Comparison of ENCODE assay signal across 22 cellular contexts in genomic region chr11:58596621-58597020, GRCh38. TPM values are rescaled to one million over a fixed set of nuclear protein-coding genes. Genes with fewer than 3 reads are reported as not detected.
A peak's percentile ranks its signal among the peaks of the same experiment; 100 is the strongest.
DNase-seq lines count a peak whose midpoint lies in the region; ATAC-seq and TF ChIP-seq lines count a peak whose summit lies in the region.
"Had no signal": no experiment of that assay in that cellular context is flagged by ENCODE, and none has a peak within 500 bp of the region (broad histone marks: within the 10 kb centered on the region; RNA-seq: fewer than 3 reads in every experiment).

No MANE protein-coding gene starts in this region.

- DNase-seq in T-helper 1 cell (no peak), foreskin fibroblast (peak; percentile 25 to 69), NCI-H526 (lab: John Stamatoyannopoulos, UW) (no peak), HT-29 (ENCODE audit: low spot score) (no peak), T-helper 9 cell (no peak)
- DNase-seq in CD4-positive, alpha-beta memory T cell, result no peak
- DNase-seq in activated CD8-positive, alpha-beta T cell treated with anti-CD3 and anti-CD28 coated beads, Interleukin-2, amount 10 ng/mL, durations not matched to agents 7 days and 5 days, result no peak
- DNase-seq: activated CD4-positive, alpha-beta T cell treated with anti-CD3 and anti-CD28 coated beads for 1 hour; activated CD8-positive, alpha-beta memory T cell treated with anti-CD3 and anti-CD28 coated beads, Interleukin-2, amount 50 U/mL, for 4 hours; body of pancreas; heart right ventricle; midbrain; NCI-H1417 treated with DMSO at 0.1 percent for 48 hours; NCI-H2171; NCI-H524 treated with DMSO at 0.1 percent for 48 hours; small intestine; stimulated activated CD4-positive, alpha-beta T cell treated with anti-CD3 and anti-CD28 coated beads, Interleukin-2, amount 100 ng/mL, for 48 hours had no signal

- no peak for TF ChIP-seq CTCF in foreskin fibroblast (IDR thresholded peaks at IDR 0.05; ENCODE audit: low read depth, low read length)

- H3K4me3 Mint-ChIP-seq in T-helper 1 cell treated with Interleukin-12 subunit alpha and Interleukin-12 subunit beta and Interleukin-4 antibody, amounts not matched to agents 30 μg/mL and 1 μg/mL, for 36 hours, result no peak overlapping the region
- H3K4me3 Mint-ChIP-seq in CD4-positive, alpha-beta memory T cell, result peak overlapping the region in 2 of 8 donors; percentile 32 to 61
- no peak overlapping the region for H3K4me3 Mint-ChIP-seq in activated CD8-positive, alpha-beta T cell treated with anti-CD3 and anti-CD28 coated beads, Interleukin-2, amount 10 ng/mL, durations not matched to agents 7 days and 5 days

- CTCF ChIA-PET in CD4-positive, alpha-beta memory T cell (lab: Charles Lee; ENCODE audit: partially characterized antibody), result interaction anchor here (1.9 kb wide), 1 partner anchor 56 kb away, joined by 4 read pairs; no protein-coding TSS in a partner anchor
- CTCF ChIA-PET in activated CD8-positive, alpha-beta T cell treated with anti-CD3 and anti-CD28 coated beads, Interleukin-2, amount 10 ng/mL, durations not matched to agents 7 days and 5 days (lab: Charles Lee), result interaction anchor here (0.9 to 3.0 kb wide), 6 partner anchors 10 to 33 kb away, joined by 3 to 16 read pairs (median 6); no protein-coding TSS in a partner anchor

- H3K36me3 ChIP-seq in CD4-positive, alpha-beta memory T cell (ENCODE audit: insufficient read depth, low read length), result no peaks in the 10 kb centered on the region

- H3K4me1 ChIP-seq in CD4-positive, alpha-beta memory T cell (ENCODE audit: insufficient read depth, low read length), result peaks cover 63% of the 10 kb centered on the region

- no peak overlapping the region for H3K27ac ChIP-seq in CD4-positive, alpha-beta memory T cell (ENCODE audit: low read depth, low read length)
- H3K27ac ChIP-seq: 22Rv1, body of pancreas, heart right ventricle, RWPE1 had no signal

- H3K4me3 ChIP-seq in CD4-positive, alpha-beta memory T cell (ENCODE audit: low read length in 2 of 2), result no peak overlapping the region
- H3K4me3 ChIP-seq in foreskin fibroblast (ENCODE audit: low read depth in 1 of 2, low read length in 2 of 2), result no peak overlapping the region
- H3K4me3 ChIP-seq: body of pancreas, heart right ventricle had no signal

- H3K4me1 Mint-ChIP-seq in T-helper 1 cell treated with Interleukin-12 subunit alpha and Interleukin-12 subunit beta and Interleukin-4 antibody, amounts not matched to agents 30 μg/mL and 1 μg/mL, for 36 hours (ENCODE audit: low read depth), result peaks cover 55% of the 10 kb centered on the region
- peaks cover 56 to 92% (median 72%) of the 10 kb centered on the region in 4 donors for H3K4me1 Mint-ChIP-seq in CD4-positive, alpha-beta memory T cell
- H3K4me1 Mint-ChIP-seq in activated CD8-positive, alpha-beta T cell treated with anti-CD3 and anti-CD28 coated beads, Interleukin-2, amount 10 ng/mL, durations not matched to agents 7 days and 5 days (ENCODE audit: low read depth), result peaks cover 59% of the 10 kb centered on the region

- ATAC-seq in activated CD8-positive, alpha-beta T cell treated with anti-CD3 and anti-CD28 coated beads, Interleukin-2, amount 10 ng/mL, durations not matched to agents 7 days and 5 days, result no peak
- ATAC-seq: body of pancreas, heart right ventricle, left lobe of liver, SK-N-SH treated with all-trans-retinoic acid at 6 μM for 48 hours had no signal

- POLR2A ChIA-PET in CD4-positive, alpha-beta memory T cell (lab: Charles Lee; ENCODE audit: partially characterized antibody), result no interaction called here
- POLR2A ChIA-PET in activated CD8-positive, alpha-beta T cell treated with anti-CD3 and anti-CD28 coated beads, Interleukin-2, amount 10 ng/mL, durations not matched to agents 7 days and 5 days (lab: Charles Lee), result interaction anchor here (1.1 kb wide), 1 partner anchor 24 kb away, joined by 3 read pairs; no protein-coding TSS in a partner anchor

- no peaks in the 10 kb centered on the region for H3K27me3 Mint-ChIP-seq in T-helper 1 cell treated with Interleukin-12 subunit alpha and Interleukin-12 subunit beta and Interleukin-4 antibody, amounts not matched to agents 30 μg/mL and 1 μg/mL, for 36 hours (ENCODE audit: low read depth)
- no peaks in the 10 kb centered on the region for H3K27me3 Mint-ChIP-seq in CD4-positive, alpha-beta memory T cell
- no peaks in the 10 kb centered on the region for H3K27me3 Mint-ChIP-seq in activated CD8-positive, alpha-beta T cell treated with anti-CD3 and anti-CD28 coated beads, Interleukin-2, amount 10 ng/mL, durations not matched to agents 7 days and 5 days (ENCODE audit: low read depth)

- H3K27me3 ChIP-seq in CD4-positive, alpha-beta memory T cell (ENCODE audit: insufficient read depth, low read length), result no peaks in the 10 kb centered on the region
- H3K27me3 ChIP-seq: body of pancreas, heart right ventricle had no signal

- H3K36me3 Mint-ChIP-seq in T-helper 1 cell treated with Interleukin-12 subunit alpha and Interleukin-12 subunit beta and Interleukin-4 antibody, amounts not matched to agents 30 μg/mL and 1 μg/mL, for 36 hours (ENCODE audit: low read depth), result peaks cover 34% of the 10 kb centered on the region
- peaks cover 40 to 42% of the 10 kb centered on the region in 2 donors for H3K36me3 Mint-ChIP-seq in CD4-positive, alpha-beta memory T cell
- peaks cover 53% of the 10 kb centered on the region for H3K36me3 Mint-ChIP-seq in activated CD8-positive, alpha-beta T cell treated with anti-CD3 and anti-CD28 coated beads, Interleukin-2, amount 10 ng/mL, durations not matched to agents 7 days and 5 days (ENCODE audit: low read depth)

- intact Hi-C loops in CD4-positive, alpha-beta memory T cell (cut with micrococcal nuclease), result no loop called here

- H3K9me3 ChIP-seq in CD4-positive, alpha-beta memory T cell (ENCODE audit: control insufficient read depth in 1 of 2, low read length in 2 of 2), result no peaks in the 10 kb centered on the region
- H3K9me3 ChIP-seq: body of pancreas, heart right ventricle had no signal

- peak overlapping the region; percentile 19 for H3K27ac Mint-ChIP-seq in T-helper 1 cell treated with Interleukin-12 subunit alpha and Interleukin-12 subunit beta and Interleukin-4 antibody, amounts not matched to agents 30 μg/mL and 1 μg/mL, for 36 hours
- H3K27ac Mint-ChIP-seq in CD4-positive, alpha-beta memory T cell, result peak overlapping the region in 4 of 7 donors; percentile 30 to 70 (median 42)
- peak overlapping the region; percentile 40 for H3K27ac Mint-ChIP-seq in activated CD8-positive, alpha-beta T cell treated with anti-CD3 and anti-CD28 coated beads, Interleukin-2, amount 10 ng/mL, durations not matched to agents 7 days and 5 days

- no peaks in the 10 kb centered on the region for H3K9me3 Mint-ChIP-seq in T-helper 1 cell treated with Interleukin-12 subunit alpha and Interleukin-12 subunit beta and Interleukin-4 antibody, amounts not matched to agents 30 μg/mL and 1 μg/mL, for 36 hours
- H3K9me3 Mint-ChIP-seq in CD4-positive, alpha-beta memory T cell, result no peaks in the 10 kb centered on the region
- no peaks in the 10 kb centered on the region for H3K9me3 Mint-ChIP-seq in activated CD8-positive, alpha-beta T cell treated with anti-CD3 and anti-CD28 coated beads, Interleukin-2, amount 10 ng/mL, durations not matched to agents 7 days and 5 days (ENCODE audit: insufficient read depth)

RNA-seq across cellular contexts. Expression of gene ZFP91, which starts 17.8 kb away (rescaled TPM):
- 10 to 100 TPM; 38.0 to 38.4 TPM for total RNA-seq in CD4-positive, alpha-beta memory T cell
- polyA plus RNA-seq in CD4-positive, alpha-beta memory T cell, result 1 to 10 TPM; 3.8 to 7.3 TPM
- 10 to 100 TPM; 59.9 to 60.1 TPM for total RNA-seq in activated CD8-positive, alpha-beta T cell treated with anti-CD3 and anti-CD28 coated beads, Interleukin-2, amount 10 ng/mL, durations not matched to agents 7 days and 5 days
- total RNA-seq in HT-29 (2014; rRNA removed; shearing (Covaris generic)), result 42.8 TPM in 2 replicates

RNA-seq across cellular contexts. Expression of gene LPXN, which starts 21.0 kb away (rescaled TPM):
- total RNA-seq in CD4-positive, alpha-beta memory T cell, result 100 to 1,000 TPM; 138 to 147 TPM
- polyA plus RNA-seq in CD4-positive, alpha-beta memory T cell, result 100 to 1,000 TPM; 251 to 281 TPM
- 100 to 1,000 TPM; 159 to 169 TPM for total RNA-seq in activated CD8-positive, alpha-beta T cell treated with anti-CD3 and anti-CD28 coated beads, Interleukin-2, amount 10 ng/mL, durations not matched to agents 7 days and 5 days
- total RNA-seq in HT-29 (2014; rRNA removed; shearing (Covaris generic)), result 1.1 and 1.7 TPM in 2 replicates

RNA-seq across cellular contexts. Expression of gene CNTF, which starts 25.8 kb away (rescaled TPM):
- 1 to 10 TPM; 2.6 to 2.9 TPM for total RNA-seq in CD4-positive, alpha-beta memory T cell
- under 1 TPM in 1 of 2 donors, not detected in 1; 0.10 TPM for polyA plus RNA-seq in CD4-positive, alpha-beta memory T cell
- 1 to 10 TPM; 2.8 to 4.2 TPM for total RNA-seq in activated CD8-positive, alpha-beta T cell treated with anti-CD3 and anti-CD28 coated beads, Interleukin-2, amount 10 ng/mL, durations not matched to agents 7 days and 5 days
- total RNA-seq in HT-29 (2014; rRNA removed; shearing (Covaris generic)), result 1.3 and 1.6 TPM in 2 replicates

Comparison
In these comparisons a context has a peak if more than half of its experiments do, and no peak if none do; other contexts are left out.
1. DNase-seq: peak in foreskin fibroblast (2 of 2); none in T-helper 1 cell (0 of 5), CD4-positive, alpha-beta memory T cell (0 of 5), activated CD8-positive, alpha-beta T cell treated with anti-CD3 and anti-CD28 coated beads, Interleukin-2, amount 10 ng/mL, durations not matched to agents 7 days and 5 days (single experiment), NCI-H526 (0 of 2), HT-29 (single experiment) and T-helper 9 cell (single experiment).
2. RNA of gene LPXN, which starts 21.0 kb away (total RNA-seq): 159 to 169 TPM in activated CD8-positive, alpha-beta T cell treated with anti-CD3 and anti-CD28 coated beads, Interleukin-2, amount 10 ng/mL, durations not matched to agents 7 days and 5 days and 138 to 147 TPM in CD4-positive, alpha-beta memory T cell; 1.1 to 1.7 TPM in HT-29; every median in the first group is over 10 times any median in the second.
3. Peak in every context shown above with its lines, with median percentiles within 50 percentile points of each other: H3K27ac Mint-ChIP-seq.